ENCODE assay signal across 10 cellular contexts in the genomic region with DNA sequence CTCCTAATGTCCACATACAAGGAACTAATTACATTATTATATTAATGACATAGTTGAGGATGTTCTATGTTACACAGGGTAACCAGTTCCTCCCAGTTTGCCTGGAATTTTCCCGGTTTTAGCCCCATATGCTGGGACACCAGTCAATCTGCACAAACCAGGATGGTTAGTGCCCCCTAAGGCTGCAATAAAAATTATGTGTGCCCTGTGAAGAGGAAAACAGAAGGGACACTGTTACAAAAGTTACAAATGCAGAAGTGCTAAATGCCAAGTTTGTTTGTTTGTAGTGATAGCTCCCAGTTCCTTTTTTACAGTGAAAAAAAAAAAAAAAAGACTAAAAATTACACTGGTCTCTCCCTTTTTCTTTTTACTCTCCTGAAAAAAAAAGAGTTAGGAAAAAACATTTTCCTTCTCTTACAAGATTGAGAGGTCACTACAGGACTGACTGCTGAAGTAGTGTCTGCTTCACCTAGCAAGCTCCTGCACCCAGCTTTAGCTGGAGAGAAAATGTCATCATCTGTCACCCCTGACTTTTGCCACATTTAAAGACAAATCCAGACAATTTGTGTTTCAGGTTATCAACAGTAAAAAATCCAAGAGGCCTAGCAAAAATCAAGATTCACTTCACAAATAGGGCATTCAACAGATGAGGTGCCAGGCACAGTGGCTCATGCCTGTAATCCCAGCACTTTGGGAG. TPM values are rescaled to one million over a fixed set of nuclear protein-coding genes. Genes with fewer than 3 reads are reported as not detected.
DNase-seq lines count a peak whose midpoint lies in the region; ATAC-seq, FAIRE-seq and TF ChIP-seq lines count a peak whose summit lies in the region.
"Had no signal": no experiment of that assay in that cellular context is flagged by ENCODE, and none has a peak within 500 bp of the region (broad histone marks: within the 10 kb centered on the region; RNA-seq: fewer than 3 reads in every experiment).

No MANE protein-coding gene starts in this region.

- peaks cover 73% of the 10 kb centered on the region for H3K4me1 ChIP-seq in CD4-positive, alpha-beta memory T cell (ENCODE audit: insufficient read depth, low read length)
- H3K4me1 ChIP-seq: testis had no signal

- peaks cover 11 to 45% of the 10 kb centered on the region in 2 donors for H3K36me3 Mint-ChIP-seq in CD4-positive, alpha-beta memory T cell
- peaks cover 28% of the 10 kb centered on the region for H3K36me3 Mint-ChIP-seq in activated naive CD8-positive, alpha-beta T cell treated with anti-CD3 and anti-CD28 coated beads, Interleukin-2, amount 50 U/mL, for 24 hours (ENCODE audit: low read depth)
- peaks cover 0 to 9% (median 8%) of the 10 kb centered on the region in 3 donors for H3K36me3 Mint-ChIP-seq in naive thymus-derived CD8-positive, alpha-beta T cell

- no peaks in the 10 kb centered on the region for H3K27me3 ChIP-seq in CD4-positive, alpha-beta memory T cell (ENCODE audit: insufficient read depth, low read length)
- H3K27me3 ChIP-seq: testis had no signal

- CTCF ChIA-PET in CD4-positive, alpha-beta memory T cell (lab: Charles Lee; ENCODE audit: partially characterized antibody) = interaction anchor here (0.7 to 11.5 kb wide), 10 partner anchors 11 to 193 kb away, joined by 3 to 146 read pairs (median 44); no protein-coding TSS in a partner anchor
- CTCF ChIA-PET in HEK293T (lab: Yijun Ruan, JAX) = no interaction called here

- H3K4me3 ChIP-seq in CD4-positive, alpha-beta memory T cell (ENCODE audit: low read length in 2 of 2) = peak overlapping the region; percentile 65 to 87
- H3K4me3 ChIP-seq in LNCaP clone FGC (ENCODE audit: low read depth, low read length) = no peak overlapping the region
- H3K4me3 ChIP-seq: testis had no signal

- intact Hi-C loops in CD4-positive, alpha-beta memory T cell (cut with micrococcal nuclease) = no loop called here

- POLR2A ChIA-PET in CD4-positive, alpha-beta memory T cell (lab: Charles Lee; ENCODE audit: partially characterized antibody) = interaction anchor here (0.9 to 20.5 kb wide), 14 partner anchors 10 to 177 kb away, joined by 3 to 1065 read pairs (median 16); no protein-coding TSS in a partner anchor
- POLR2A ChIA-PET in naive thymus-derived CD8-positive, alpha-beta T cell (lab: Charles Lee) = interaction anchor here (0.6 to 15.8 kb wide), 22 partner anchors 8 to 193 kb away, joined by 3 to 582 read pairs (median 9); no protein-coding TSS in a partner anchor
- POLR2A ChIA-PET in HEK293T (lab: Yijun Ruan, JAX) = no interaction called here

- H3K36me3 ChIP-seq in CD4-positive, alpha-beta memory T cell (ENCODE audit: insufficient read depth, low read length) = peaks cover 6% of the 10 kb centered on the region

- no peak for ATAC-seq in activated naive CD8-positive, alpha-beta T cell treated with anti-CD3 and anti-CD28 coated beads, Interleukin-2, amount 50 U/mL, for 24 hours
- ATAC-seq in naive thymus-derived CD8-positive, alpha-beta T cell = no peak

- peak overlapping the region; percentile 93 to 95 (median 94) for H3K27ac Mint-ChIP-seq in CD4-positive, alpha-beta memory T cell
- peak overlapping the region; percentile 97 for H3K27ac Mint-ChIP-seq in activated naive CD8-positive, alpha-beta T cell treated with anti-CD3 and anti-CD28 coated beads, Interleukin-2, amount 50 U/mL, for 24 hours
- H3K27ac Mint-ChIP-seq in naive thymus-derived CD8-positive, alpha-beta T cell = peak overlapping the region; percentile 93 to 98 (median 95)

- peaks cover 56 to 81% (median 61%) of the 10 kb centered on the region in 4 donors for H3K4me1 Mint-ChIP-seq in CD4-positive, alpha-beta memory T cell
- H3K4me1 Mint-ChIP-seq in activated naive CD8-positive, alpha-beta T cell treated with anti-CD3 and anti-CD28 coated beads, Interleukin-2, amount 50 U/mL, for 24 hours = peaks cover 81% of the 10 kb centered on the region
- H3K4me1 Mint-ChIP-seq in naive thymus-derived CD8-positive, alpha-beta T cell = peaks cover 42 to 79% (median 65%) of the 10 kb centered on the region in 4 donors

- peak overlapping the region; percentile 93 for H3K27ac ChIP-seq in CD4-positive, alpha-beta memory T cell (ENCODE audit: low read depth, low read length)
- H3K27ac ChIP-seq: testis had no signal

- TF ChIP-seq CTCF in LNCaP clone FGC (IDR thresholded peaks at IDR 0.05; ENCODE audit: control insufficient read depth, extremely low read depth, insufficient read depth) = 0 out of 2 replicates have a peak, but pooled peaks have one; percentile 8

- no peaks in the 10 kb centered on the region for H3K9me3 ChIP-seq in CD4-positive, alpha-beta memory T cell (ENCODE audit: control insufficient read depth in 1 of 2, low read length in 2 of 2)
- H3K9me3 ChIP-seq: testis had no signal

- peak overlapping the region; percentile 87 to 97 (median 95) for H3K4me3 Mint-ChIP-seq in CD4-positive, alpha-beta memory T cell
- peak overlapping the region; percentile 89 for H3K4me3 Mint-ChIP-seq in activated naive CD8-positive, alpha-beta T cell treated with anti-CD3 and anti-CD28 coated beads, Interleukin-2, amount 50 U/mL, for 24 hours
- peak overlapping the region; percentile 92 to 99 (median 96) for H3K4me3 Mint-ChIP-seq in naive thymus-derived CD8-positive, alpha-beta T cell

- H3K27me3 Mint-ChIP-seq in CD4-positive, alpha-beta memory T cell = no peaks in the 10 kb centered on the region
- no peaks in the 10 kb centered on the region for H3K27me3 Mint-ChIP-seq in activated naive CD8-positive, alpha-beta T cell treated with anti-CD3 and anti-CD28 coated beads, Interleukin-2, amount 50 U/mL, for 24 hours
- no peaks in the 10 kb centered on the region for H3K27me3 Mint-ChIP-seq in naive thymus-derived CD8-positive, alpha-beta T cell

- no peak for DNase-seq in CD4-positive, alpha-beta memory T cell
- DNase-seq in LNCaP clone FGC (ENCODE audit: low read depth) = no peak
- no peak for DNase-seq in activated naive CD8-positive, alpha-beta T cell treated with anti-CD3 and anti-CD28 coated beads, Interleukin-2, amount 50 U/mL, for 24 hours
- no peak for DNase-seq in naive thymus-derived CD8-positive, alpha-beta T cell
- DNase-seq in iPS-NIHi7 (ENCODE audit: extremely low spot score) = no peak
- no peak for DNase-seq in inferior parietal cortex (ENCODE audit: extremely low spot score)
- DNase-seq in urothelium cell line (ENCODE audit: low spot score) = no peak
- no peak for DNase-seq in HEK293T (ENCODE audit: extremely low spot score)
- DNase-seq: T-helper 9 cell, testis had no signal

- H3K9me3 Mint-ChIP-seq in CD4-positive, alpha-beta memory T cell = no peaks in the 10 kb centered on the region
- no peaks in the 10 kb centered on the region for H3K9me3 Mint-ChIP-seq in activated naive CD8-positive, alpha-beta T cell treated with anti-CD3 and anti-CD28 coated beads, Interleukin-2, amount 50 U/mL, for 24 hours
- no peaks in the 10 kb centered on the region for H3K9me3 Mint-ChIP-seq in naive thymus-derived CD8-positive, alpha-beta T cell

- FAIRE-seq in urothelium cell line (lab: Jason Lieb, UNC) = no peak

TF ChIP-seq in HEK293T, 16 proteins besides CTCF, POLR2A, EP300 and RAD21:
- no peak for TF ChIP-seq ZNF384 (IDR thresholded peaks at IDR 0.05)
- TF ChIP-seq FOXK2 (IDR thresholded peaks at IDR 0.05) = no peak
- TF ChIP-seq SUZ12 (IDR thresholded peaks at IDR 0.05) = no peak
- TF ChIP-seq HDGF (IDR thresholded peaks at IDR 0.05; ENCODE audit: borderline replicate concordance) = no peak
- TF ChIP-seq SP1 (IDR thresholded peaks at IDR 0.05) = no peak
- no peak for TF ChIP-seq BHLHE40 (IDR thresholded peaks at IDR 0.05; ENCODE audit: borderline replicate concordance)
- no peak for TF ChIP-seq LEF1 (IDR thresholded peaks at IDR 0.05; ENCODE audit: borderline replicate concordance)
- TF ChIP-seq L3MBTL2 (conservative IDR thresholded peaks at IDR 0.05) = no peak
- TF ChIP-seq NFRKB (IDR thresholded peaks at IDR 0.05) = no peak
- TF ChIP-seq TARDBP (IDR thresholded peaks at IDR 0.05) = no peak
- no peak for TF ChIP-seq ELF4 (IDR thresholded peaks at IDR 0.05)
- TF ChIP-seq, protein P1, sequence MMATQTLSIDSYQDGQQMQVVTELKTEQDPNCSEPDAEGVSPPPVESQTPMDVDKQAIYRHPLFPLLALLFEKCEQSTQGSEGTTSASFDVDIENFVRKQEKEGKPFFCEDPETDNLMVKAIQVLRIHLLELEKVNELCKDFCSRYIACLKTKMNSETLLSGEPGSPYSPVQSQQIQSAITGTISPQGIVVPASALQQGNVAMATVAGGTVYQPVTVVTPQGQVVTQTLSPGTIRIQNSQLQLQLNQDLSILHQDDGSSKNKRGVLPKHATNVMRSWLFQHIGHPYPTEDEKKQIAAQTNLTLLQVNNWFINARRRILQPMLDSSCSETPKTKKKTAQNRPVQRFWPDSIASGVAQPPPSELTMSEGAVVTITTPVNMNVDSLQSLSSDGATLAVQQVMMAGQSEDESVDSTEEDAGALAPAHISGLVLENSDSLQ (IDR thresholded peaks at IDR 0.05) = no peak

RNA-seq across cellular contexts. Expression of a gene that starts 3.2 kb away (rescaled TPM):
- total RNA-seq in CD4-positive, alpha-beta memory T cell = 100 to 1,000 TPM; 229 to 248 TPM
- polyA plus RNA-seq in CD4-positive, alpha-beta memory T cell = 10 to 100 TPM; 51.5 to 87.9 TPM
- 100 to 1,000 TPM; 269 to 279 TPM for total RNA-seq in naive thymus-derived CD8-positive, alpha-beta T cell
- 10 to 100 TPM; 85.8 to 96.1 (median 94.2) TPM for polyA plus RNA-seq in naive thymus-derived CD8-positive, alpha-beta T cell
